ENCODE assay signal across 20 cellular contexts in the genomic region with DNA sequence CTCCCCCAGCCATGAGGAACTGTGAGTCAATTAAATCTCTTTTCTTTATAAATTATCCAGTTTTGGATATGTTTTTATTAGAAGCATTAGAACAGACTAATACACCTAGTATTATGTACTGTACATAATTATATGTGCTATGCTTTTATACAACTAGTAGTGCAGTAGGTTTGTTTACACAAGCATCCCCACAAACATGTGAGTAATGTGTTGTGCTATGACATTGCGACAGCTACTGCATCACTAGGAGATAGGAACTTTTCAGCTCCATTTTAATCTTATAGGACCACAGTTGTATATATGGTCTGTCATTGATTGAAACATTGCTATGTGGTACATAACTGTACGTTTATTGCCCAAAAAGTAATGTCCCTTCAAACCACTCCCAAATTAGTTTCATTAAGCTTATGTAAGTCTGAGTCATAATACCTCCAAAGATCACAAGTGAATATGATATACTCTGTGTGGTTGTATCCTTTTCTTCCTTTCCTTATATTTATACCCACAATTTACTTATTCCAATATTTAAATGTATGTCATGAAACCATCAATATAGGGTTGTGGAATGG.
DNase-seq lines count a peak whose midpoint lies in the region; ATAC-seq, FAIRE-seq and TF ChIP-seq lines count a peak whose summit lies in the region.
"Had no signal": no experiment of that assay in that cellular context is flagged by ENCODE, and none has a peak within 500 bp of the region (broad histone marks: within the 10 kb centered on the region; RNA-seq: fewer than 3 reads in every experiment).

No MANE protein-coding gene starts in this region.

- intact Hi-C loops in Panc1 (cut with micrococcal nuclease; ENCODE audit: unreplicated experiment) = no loop called here

- no peaks in the 10 kb centered on the region for H3K9me3 ChIP-seq in Panc1 (ENCODE audit: control insufficient read depth, insufficient read depth, low read depth, low read length)
- H3K9me3 ChIP-seq: A549 had no signal

- CTCF ChIA-PET in Panc1 (lab: Charles Lee) = no interaction called here

- peak; percentile 45 for DNase-seq in HCEC 1CT
- DNase-seq in Panc1 (ENCODE audit: low read depth, low spot score) = peak; percentile 64
- DNase-seq in choroid plexus epithelial cell (ENCODE audit: low read depth) = peak; percentile 63
- peak; percentile 47 for DNase-seq in iris pigment epithelial cell (ENCODE audit: low read depth)
- DNase-seq in caudate nucleus (lab: John Stamatoyannopoulos, UW) = no peak
- DNase-seq in frontal cortex (ENCODE audit: low spot score in 2 of 2) = no peak
- DNase-seq in amygdala (lab: John Stamatoyannopoulos, UW) = no peak
- DNase-seq: DMS79 treated with DMSO at 0.1 percent for 48 hours, NCI-H1105, NCI-H146, NCI-H2029, NCI-H2227 treated with DMSO at 0.1 percent for 48 hours, NCI-H510A treated with DMSO at 0.1 percent for 48 hours, NCI-H748 treated with DMSO at 0.1 percent for 48 hours had no signal

- H3K27me3 ChIP-seq in Panc1 (ENCODE audit: control insufficient read depth, insufficient read depth, low read length) = no peaks in the 10 kb centered on the region

- no peak overlapping the region for H3K27ac ChIP-seq in Panc1 (ENCODE audit: low read length)
- no peak overlapping the region for H3K27ac ChIP-seq in caudate nucleus (ENCODE audit: low read depth, low read length)
- H3K27ac ChIP-seq: A549, KMS-11 had no signal

- no peak for TF ChIP-seq CTCF in Panc1 (IDR thresholded peaks at IDR 0.05)
- no peak for TF ChIP-seq CTCF in choroid plexus epithelial cell (conservative IDR thresholded peaks at IDR 0.05; ENCODE audit: low read depth, low read length)

- H3K36me3 ChIP-seq in Panc1 (ENCODE audit: control insufficient read depth, insufficient read depth, low read length) = no peaks in the 10 kb centered on the region

- in situ Hi-C loops in Panc1 (cut with HindIII; ENCODE audit: low pct_unique_long_range_greater_than_20kb, low sequenced_read_pairs) = no loop called here

- no peaks in the 10 kb centered on the region for H3K4me1 ChIP-seq in Panc1 (ENCODE audit: control insufficient read depth, insufficient read depth, low read length)
- H3K4me1 ChIP-seq: A549 had no signal

- no peak for ATAC-seq in Panc1
- ATAC-seq: A549, GM12878, GM23338, HCT116 had no signal

- H3K4me3 ChIP-seq in Panc1 (ENCODE audit: low read depth in 2 of 2, low read length in 2 of 2) (no peak overlapping the region), choroid plexus epithelial cell (ENCODE audit: low read depth, low read length) (no peak overlapping the region)
- H3K4me3 ChIP-seq: A549, GM12878, GM23338 had no signal

- FAIRE-seq in frontal cortex (lab: Jason Lieb, UNC) = no peak
- FAIRE-seq: A549, GM12878, HTR-8/SVneo had no signal

- POLR2A ChIA-PET in Panc1 (lab: Charles Lee) = no interaction called here

- no TSS peak for BruUV-seq in Panc1 (replicated peaks; lab: Mats Ljungman, UMichigan)

Comparison
In these comparisons a context has a peak if more than half of its experiments do, and no peak if none do; other contexts are left out.
1. DNase-seq: peak in HCEC 1CT (single experiment), Panc1 (single experiment), choroid plexus epithelial cell (single experiment) and iris pigment epithelial cell (single experiment); none in caudate nucleus (0 of 61), frontal cortex (0 of 2) and amygdala (0 of 56).